ENCODE assay signal across 10 cellular contexts in genomic region chr3:45105855-45106655, GRCh38. TPM values are rescaled to one million over a fixed set of nuclear protein-coding genes. Genes with fewer than 3 reads are reported as not detected.
DNase-seq lines count a peak whose midpoint lies in the region; ATAC-seq, FAIRE-seq and TF ChIP-seq lines count a peak whose summit lies in the region.
"Had no signal": no experiment of that assay in that cellular context is flagged by ENCODE, and none has a peak within 500 bp of the region (broad histone marks: within the 10 kb centered on the region; RNA-seq: fewer than 3 reads in every experiment).

No MANE protein-coding gene starts in this region.

- intact Hi-C loops in left lung (cut with DNase I), result no loop called here

- no peak for TF ChIP-seq POLR2A in GM12892 (IDR thresholded peaks at IDR 0.05; ENCODE audit: low read depth, low read length)

- H3K4me1 ChIP-seq in left lung, result peaks cover 0 to 23% of the 10 kb centered on the region in 2 donors

- no peak for TF ChIP-seq CTCF in left lung (IDR thresholded peaks at IDR 0.05)

- H3K27me3 ChIP-seq in left lung, result no peaks in the 10 kb centered on the region

- no peaks in the 10 kb centered on the region for H3K36me3 ChIP-seq in left lung

- ATAC-seq in left lung (peak; percentile 24), HG03521 (IDR thresholded peaks at IDR 0.05; ENCODE audit: unreplicated experiment) (no peak), HG03039 (IDR thresholded peaks at IDR 0.05; ENCODE audit: unreplicated experiment) (no peak), HG02763 (IDR thresholded peaks at IDR 0.05; ENCODE audit: unreplicated experiment) (no peak)

- FAIRE-seq in GM12892 (lab: Jason Lieb, UNC), result no peak
- FAIRE-seq: G401.6 had no signal

- no peaks in the 10 kb centered on the region for H3K9me3 ChIP-seq in left lung

- H3K4me3 ChIP-seq in left lung, result no peak overlapping the region
- H3K4me3 ChIP-seq: skin epidermis had no signal

- H3K27ac ChIP-seq in left lung, result no peak overlapping the region

- peak; percentile 86 for DNase-seq in AG08395 (ENCODE audit: low spot score)
- DNase-seq in OCI-M1 (lab: John Stamatoyannopoulos, UW), result peak; percentile 51
- peak; percentile 49 for DNase-seq in activated T-helper 1 cell treated with Interleukin-2 at 50 U/mL for 16 hours (ENCODE audit: low read depth)
- DNase-seq in left lung, result no peak
- no peak for DNase-seq in GM12892 (ENCODE audit: insufficient read length)

RNA-seq across cellular contexts. Expression of gene CDCP1, which starts 40.1 kb away (rescaled TPM):
- total RNA-seq in left lung, result 10 to 100 TPM; 24.3 to 31.4 TPM
- polyA plus RNA-seq in GM12892 (2012; ENCODE audit: missing spikeins), result 0.36 TPM

Comparison
In these comparisons a context has a peak if more than half of its experiments do, and no peak if none do; other contexts are left out.
1. DNase-seq: peak in AG08395 (single experiment), OCI-M1 (single experiment) and activated T-helper 1 cell treated with Interleukin-2 at 50 U/mL for 16 hours (single experiment); none in left lung (0 of 2) and GM12892 (single experiment).